ENCODE assay signal across 18 cellular contexts in the genomic region with DNA sequence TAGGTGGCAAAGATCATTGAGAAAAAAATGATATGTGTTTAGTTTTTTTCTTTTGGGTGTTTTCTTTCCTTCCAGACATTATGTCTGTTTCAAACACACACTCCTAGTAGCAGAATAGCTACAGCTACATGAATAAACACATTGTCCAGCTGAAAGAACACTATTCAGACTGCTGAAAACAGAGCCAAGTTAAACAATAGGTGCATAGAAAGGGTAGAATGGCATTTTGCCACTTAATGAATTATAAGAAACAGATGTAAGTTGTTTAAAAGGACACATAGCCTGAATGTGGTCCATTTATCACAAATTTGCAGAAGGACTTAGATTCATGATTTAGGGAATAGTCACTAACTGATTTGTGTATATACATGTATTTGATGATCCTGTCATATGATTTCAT. TPM values are rescaled to one million over a fixed set of nuclear protein-coding genes. Genes with fewer than 3 reads are reported as not detected.
A peak's percentile ranks its signal among the peaks of the same experiment; 100 is the strongest.
DNase-seq lines count a peak whose midpoint lies in the region; ATAC-seq and TF ChIP-seq lines count a peak whose summit lies in the region.
"Had no signal": no experiment of that assay in that cellular context is flagged by ENCODE, and none has a peak within 500 bp of the region (broad histone marks: within the 10 kb centered on the region; RNA-seq: fewer than 3 reads in every experiment).

No MANE protein-coding gene starts in this region.

- no peak overlapping the region for H3K4me3 ChIP-seq in mammary epithelial cell (replicated peaks in 1 of 3; ENCODE audit: insufficient read depth in 1 of 3, low read depth in 2 of 3, low read length in 3 of 3)
- no peak overlapping the region for H3K4me3 ChIP-seq in breast epithelium
- H3K4me3 ChIP-seq in SK-N-SH (ENCODE audit: low read depth in 2 of 2, low read length in 1 of 2): no peak overlapping the region
- H3K4me3 ChIP-seq: prostate gland, SJCRH30, suprapubic skin had no signal

- no peaks in the 10 kb centered on the region for H3F3A ChIP-seq in SK-N-SH (replicated peaks; ENCODE audit: insufficient read depth)

- TF ChIP-seq CTCF in mammary epithelial cell (conservative IDR thresholded peaks at IDR 0.05 in 1 of 2, IDR thresholded peaks at IDR 0.05 in 1 of 2; ENCODE audit: extremely low read depth in 1 of 2, insufficient read depth in 1 of 2, low read depth in 1 of 2, low read length in 2 of 2): no peak
- no peak for TF ChIP-seq CTCF in breast epithelium (IDR thresholded peaks at IDR 0.05)
- TF ChIP-seq CTCF in SK-N-SH (IDR thresholded peaks at IDR 0.05): no peak
- no peak for TF ChIP-seq CTCF in Calu3 (IDR thresholded peaks at IDR 0.05; ENCODE audit: unreplicated experiment)

- H3K27me3 ChIP-seq in mammary epithelial cell (ENCODE audit: insufficient read depth, low read length): no peaks in the 10 kb centered on the region
- no peaks in the 10 kb centered on the region for H3K27me3 ChIP-seq in breast epithelium
- H3K27me3 ChIP-seq in SK-N-SH (ENCODE audit: insufficient read depth): no peaks in the 10 kb centered on the region
- H3K27me3 ChIP-seq: SJCRH30, suprapubic skin had no signal

- H3K27ac ChIP-seq in mammary epithelial cell (ENCODE audit: insufficient read depth, low read depth, low read length) (no peak overlapping the region), breast epithelium (peak overlapping the region in 1 of 2 donors; percentile 34), SK-N-SH (ENCODE audit: low read depth in 2 of 2, low read length in 1 of 2) (no peak overlapping the region; a peak in 1 of 4 replicates)
- H3K27ac ChIP-seq: prostate gland, SJCRH30, suprapubic skin had no signal

- no peaks in the 10 kb centered on the region for H4K20me1 ChIP-seq in mammary epithelial cell (ENCODE audit: insufficient read depth, low read length)
- no peaks in the 10 kb centered on the region for H4K20me1 ChIP-seq in SK-N-SH (ENCODE audit: insufficient read depth)

- H3K4me2 ChIP-seq in mammary epithelial cell (ENCODE audit: insufficient read depth, low read depth, low read length): no peak overlapping the region
- H3K4me2 ChIP-seq in SK-N-SH: no peak overlapping the region

- CTCF ChIA-PET in mammary epithelial cell (lab: Charles Lee; ENCODE audit: low non-redundant PET): no interaction called here
- CTCF ChIA-PET in SK-N-SH (lab: Yijun Ruan, JAX): interaction anchor here (0.8 to 1.0 kb wide), 2 partner anchors 16 to 22 kb away, joined by 3 read pairs; no protein-coding TSS in a partner anchor
- CTCF ChIA-PET in Calu3 (lab: Charles Lee): interaction anchor here (0.6 kb wide), 1 partner anchor 272 kb away, joined by 4 read pairs; no protein-coding TSS in a partner anchor

- in situ Hi-C loops in mammary epithelial cell (cut with MboI; ENCODE audit: low sequenced_read_pairs in 2 of 2): no loop called here

- no peak overlapping the region for H3K27ac Mint-ChIP-seq in Calu3 (ENCODE audit: unreplicated experiment)

- DNase-seq in mammary epithelial cell (peak; percentile 48), breast epithelium (ENCODE audit: low spot score in 2 of 2) (no peak), SK-N-SH (no peak), epidermal melanocyte (ENCODE audit: insufficient read length, low spot score) (peak; percentile 83), sciatic nerve (ENCODE audit: low spot score) (no peak), Calu3 (no peak)
- DNase-seq in effector CD8-positive, alpha-beta T cell (lab: John Stamatoyannopoulos, UW): no peak
- no peak for DNase-seq in activated CD8-positive, alpha-beta memory T cell treated with anti-CD3 and anti-CD28 coated beads, Interleukin-2, amount 50 U/mL, for 4 hours
- DNase-seq: activated CD4-positive, alpha-beta T cell treated with anti-CD3 and anti-CD28 coated beads, Interleukin-2, amount 50 U/mL, for 48 hours; activated gamma-delta T cell treated with Interleukin-2 at 50 U/mL for 16 hours; aorta; GF-D8; NCI-H226 had no signal

- no peak for TF ChIP-seq POLR2A in breast epithelium (IDR thresholded peaks at IDR 0.05)

- POLR2A ChIA-PET in SK-N-SH (lab: Yijun Ruan, JAX): no interaction called here

- H3K4me1 Mint-ChIP-seq in Calu3 (ENCODE audit: low read depth, unreplicated experiment): no peaks in the 10 kb centered on the region

- intact Hi-C loops in mammary epithelial cell (cut with micrococcal nuclease) (no loop called here), breast epithelium (cut with DNase I; ENCODE audit: low total_unique reads) (no loop called here), sciatic nerve (cut with DNase I) (no loop called here), Calu3 (cut with micrococcal nuclease; ENCODE audit: unreplicated experiment) (no loop called here)

- H3K9me3 ChIP-seq in mammary epithelial cell (replicated peaks; ENCODE audit: insufficient read depth, low read length) (no peaks in the 10 kb centered on the region), breast epithelium (no peaks in the 10 kb centered on the region), SK-N-SH (no peaks in the 10 kb centered on the region)
- H3K9me3 ChIP-seq: prostate gland, SJCRH30, suprapubic skin had no signal

- H3K9ac ChIP-seq in mammary epithelial cell (ENCODE audit: insufficient read depth, low read length): no peak overlapping the region
- no peak overlapping the region for H3K9ac ChIP-seq in SK-N-SH

- no peaks in the 10 kb centered on the region for H3K9me3 Mint-ChIP-seq in Calu3 (ENCODE audit: low read depth, unreplicated experiment)

- H3K36me3 ChIP-seq in mammary epithelial cell (ENCODE audit: insufficient read depth, low read length) (no peaks in the 10 kb centered on the region), breast epithelium (no peaks in the 10 kb centered on the region), SK-N-SH (replicated peaks in 1 of 2; ENCODE audit: control insufficient read depth in 1 of 2, insufficient read depth in 2 of 2, low read length in 1 of 2) (no peaks in the 10 kb centered on the region)
- H3K36me3 ChIP-seq: prostate gland, SJCRH30, suprapubic skin had no signal

- H3K9me2 ChIP-seq in SK-N-SH: no peaks in the 10 kb centered on the region

- dilution Hi-C loops in mammary epithelial cell (cut with HindIII; ENCODE audit: low sequenced_read_pairs): no loop called here

- no peak for TF ChIP-seq RAD21 in SK-N-SH (IDR thresholded peaks at IDR 0.05; ENCODE audit: low read length)

- peaks cover 15% of the 10 kb centered on the region for H3K4me1 ChIP-seq in mammary epithelial cell (ENCODE audit: insufficient read depth, low read length)
- H3K4me1 ChIP-seq in breast epithelium: no peaks in the 10 kb centered on the region
- no peaks in the 10 kb centered on the region; a peak in 1 of 4 replicates for H3K4me1 ChIP-seq in SK-N-SH (ENCODE audit: control insufficient read depth in 1 of 2, insufficient read depth in 2 of 2, low read depth in 1 of 2, low read length in 1 of 2)
- H3K4me1 ChIP-seq: prostate gland, suprapubic skin had no signal

- H3K79me2 ChIP-seq in mammary epithelial cell (ENCODE audit: insufficient read depth, low read length) (no peaks in the 10 kb centered on the region), SK-N-SH (ENCODE audit: insufficient read depth) (no peaks in the 10 kb centered on the region)

- BruUV-seq in mammary epithelial cell (replicated peaks; lab: Mats Ljungman, UMichigan) (no TSS peak), Calu3 (replicated peaks; lab: Mats Ljungman, UMichigan) (no TSS peak)

- H2AFZ ChIP-seq in mammary epithelial cell (ENCODE audit: low read depth, low read length) (no peak overlapping the region), SK-N-SH (ENCODE audit: low read depth) (no peak overlapping the region)

- ATAC-seq in sciatic nerve: peak; percentile 92
- ATAC-seq: HCT116, left lobe of liver had no signal

- no peaks in the 10 kb centered on the region for H3K27me3 Mint-ChIP-seq in Calu3 (ENCODE audit: unreplicated experiment)

- no peaks in the 10 kb centered on the region for H3K36me3 Mint-ChIP-seq in Calu3 (ENCODE audit: insufficient read depth, unreplicated experiment)

- H3K4me3 Mint-ChIP-seq in Calu3 (ENCODE audit: low read depth, unreplicated experiment): no peak overlapping the region

- no peak for TF ChIP-seq EP300 in SK-N-SH (IDR thresholded peaks at IDR 0.05; ENCODE audit: borderline replicate concordance in 1 of 2, low read depth in 1 of 2, low read length in 1 of 2)

TF ChIP-seq in SK-N-SH, 30 proteins besides CTCF, POLR2A, EP300 and RAD21:
- TF ChIP-seq TCF12 (IDR thresholded peaks at IDR 0.05) (peak; percentile 40), RXRA (IDR thresholded peaks at IDR 0.05; ENCODE audit: borderline replicate concordance, low read depth) (no peak)
TF ChIP-seq in SK-N-SH: peak in this region for 1.

RNA-seq across cellular contexts. Expression of a gene that starts 20.1 kb away (rescaled TPM):
- not detected for total RNA-seq in mammary epithelial cell
- polyA plus RNA-seq in mammary epithelial cell: not detected
- not detected for polyA minus RNA-seq in mammary epithelial cell
- total RNA-seq in breast epithelium: 1 to 10 TPM in 1 of 3 donors, under 1 TPM in 2; 0.64 to 1.8 (median 0.98) TPM
- 0.03 TPM in 1 of 2 replicates, not detected in the other for polyA plus RNA-seq in SK-N-SH (2012; rRNA removed)
- 0.01 TPM in 1 of 2 replicates, not detected in the other for polyA plus RNA-seq in SK-N-SH (2012; cell fraction: cytosol; rRNA removed)
- polyA plus RNA-seq in SK-N-SH (2012; cell fraction: nucleus; rRNA removed): 0.26 and 0.97 TPM in 2 replicates
- 0.67 TPM for total RNA-seq in sciatic nerve
- total RNA-seq in Calu3 (2022): not detected in 2 replicates
- total RNA-seq: SJCRH30 had no signal
- polyA plus RNA-seq: aorta had no signal

RNA-seq across cellular contexts. Expression of a gene that starts 48.9 kb away (rescaled TPM):
- total RNA-seq in mammary epithelial cell (not detected), breast epithelium (under 1 TPM; 0.33 to 0.64 (median 0.59) TPM), sciatic nerve (not detected), Calu3 (2022) (not detected in 2 replicates)
- polyA plus RNA-seq in mammary epithelial cell (not detected), SK-N-SH (2012; rRNA removed) (not detected in 2 replicates)
- not detected for polyA minus RNA-seq in mammary epithelial cell
- not detected in 2 replicates for polyA plus RNA-seq in SK-N-SH (2012; cell fraction: cytosol; rRNA removed)
- polyA plus RNA-seq in SK-N-SH (2012; cell fraction: nucleus; rRNA removed): not detected in 2 replicates
- total RNA-seq: SJCRH30 had no signal

Comparison
In these comparisons a context has a peak if more than half of its experiments do, and no peak if none do; other contexts are left out.
1. DNase-seq: peak in mammary epithelial cell (single experiment) and epidermal melanocyte (single experiment); none in breast epithelium (0 of 2), SK-N-SH (single experiment), sciatic nerve (single experiment), Calu3 (single experiment), effector CD8-positive, alpha-beta T cell (single experiment) and activated CD8-positive, alpha-beta memory T cell treated with anti-CD3 and anti-CD28 coated beads, Interleukin-2, amount 50 U/mL, for 4 hours (single experiment).